ENCODE assay signal across 9 cellular contexts in genomic region chr1:221839321-221839720, GRCh38.
DNase-seq lines count a peak whose midpoint lies in the region; ATAC-seq and TF ChIP-seq lines count a peak whose summit lies in the region.
"Had no signal": no experiment of that assay in that cellular context is flagged by ENCODE, and none has a peak within 500 bp of the region (broad histone marks: within the 10 kb centered on the region; RNA-seq: fewer than 3 reads in every experiment).

No MANE protein-coding gene starts in this region.

- H3K9me3 ChIP-seq in OCI-LY3 (ENCODE audit: insufficient read depth, low read length) = no peaks in the 10 kb centered on the region

- DNase-seq in naive B cell (no peak), cerebellar cortex (ENCODE audit: low spot score) (no peak), AG20443 (ENCODE audit: low spot score) (no peak), kidney glomerular epithelial cell (lab: John Stamatoyannopoulos, UW) (no peak), NCI-H1417 treated with DMSO at 0.1 percent for 48 hours (lab: John Stamatoyannopoulos, UW) (no peak)
- DNase-seq: NCI-H446 treated with DMSO at 0.1 percent for 48 hours had no signal

- no peaks in the 10 kb centered on the region for H3K79me2 ChIP-seq in OCI-LY3 (ENCODE audit: low read length)

- H4K20me1 ChIP-seq in OCI-LY3 (ENCODE audit: insufficient read depth, low read length) = no peaks in the 10 kb centered on the region

- no peaks in the 10 kb centered on the region for H3K27me3 Mint-ChIP-seq in naive B cell

- H3K4me2 ChIP-seq in OCI-LY3 (ENCODE audit: low read length) = peak overlapping the region; percentile 51

- TF ChIP-seq CTCF in OCI-LY3 (IDR thresholded peaks at IDR 0.05; ENCODE audit: low read depth, low read length) = peak; percentile 53

- H3K27me3 ChIP-seq in OCI-LY3 (ENCODE audit: low read depth, low read length) = peaks cover 35% of the 10 kb centered on the region

- no peak overlapping the region for H3K4me3 ChIP-seq in OCI-LY3 (ENCODE audit: low read length)

- H3K4me3 Mint-ChIP-seq in naive B cell = peak overlapping the region in 1 of 8 donors; percentile 81

- H3K4me1 ChIP-seq in OCI-LY3 (ENCODE audit: low read length) = peaks cover 45% of the 10 kb centered on the region

- peak overlapping the region in 4 of 6 donors; percentile 7 to 69 (median 56) for H3K27ac Mint-ChIP-seq in naive B cell

- H3K27ac ChIP-seq in OCI-LY3 (ENCODE audit: low read length) = peak overlapping the region; percentile 60

- peak overlapping the region; percentile 30; the same call in 1 of the 2 replicates for H2AFZ ChIP-seq in OCI-LY3 (ENCODE audit: low read depth, low read length)

- H3K36me3 ChIP-seq in OCI-LY3 (replicated peaks; ENCODE audit: low read depth, low read length) = no peaks in the 10 kb centered on the region

- no peaks in the 10 kb centered on the region for H3K9me3 Mint-ChIP-seq in naive B cell

- H3K4me1 Mint-ChIP-seq in naive B cell = peaks cover 27 to 45% (median 41%) of the 10 kb centered on the region in 3 donors

- H3K36me3 Mint-ChIP-seq in naive B cell = no peaks in the 10 kb centered on the region

- peak overlapping the region; percentile 44; the same call in 1 of the 2 replicates for H3K9ac ChIP-seq in OCI-LY3 (ENCODE audit: low read length)

- peak; percentile 26 for ATAC-seq in GM19023 (IDR thresholded peaks at IDR 0.05; ENCODE audit: unreplicated experiment)
- peak; percentile 8 for ATAC-seq in HG02623 (IDR thresholded peaks at IDR 0.05; ENCODE audit: unreplicated experiment)
- ATAC-seq in naive B cell (ENCODE audit: low read depth in 2 of 2) = no peak

Comparison
In these comparisons a context has a peak if more than half of its experiments do, and no peak if none do; other contexts are left out.
1. ATAC-seq: peak in GM19023 (single experiment) and HG02623 (single experiment); none in naive B cell (0 of 2).